In genomic region chr11:101612481-101612880, GRCh38 we compare ENCODE assay signal across 2 cellular contexts.
TF ChIP-seq lines count a peak whose summit lies in the region.

No MANE protein-coding gene starts in this region.

TF ChIP-seq in GM23338, 12 proteins besides CTCF, POLR2A, EP300 and RAD21:
- TF ChIP-seq EZH2phosphoT487 (IDR thresholded peaks at IDR 0.05; ENCODE audit: unreplicated experiment) (no peak), EZH2 (IDR thresholded peaks at IDR 0.05; ENCODE audit: low read depth, unreplicated experiment) (no peak), CREB1 (CRISPR knock-in tag; IDR thresholded peaks at IDR 0.05; ENCODE audit: low read depth) (no peak), JUNB (IDR thresholded peaks at IDR 0.05; ENCODE audit: unreplicated experiment) (no peak), ZNF331 (CRISPR knock-in tag; IDR thresholded peaks at IDR 0.05; ENCODE audit: low read depth) (no peak), STAT1 (IDR thresholded peaks at IDR 0.05; ENCODE audit: unreplicated experiment) (no peak), POLR2AphosphoS5 (IDR thresholded peaks at IDR 0.05; ENCODE audit: low read depth) (no peak), NANOG (IDR thresholded peaks at IDR 0.05; ENCODE audit: borderline replicate concordance) (no peak), ETS1 (IDR thresholded peaks at IDR 0.05) (no peak), ZNF462 (CRISPR knock-in tag; IDR thresholded peaks at IDR 0.05) (no peak), ZNF114 (CRISPR knock-in tag; IDR thresholded peaks at IDR 0.05) (no peak)
- TF ChIP-seq, protein P1, sequence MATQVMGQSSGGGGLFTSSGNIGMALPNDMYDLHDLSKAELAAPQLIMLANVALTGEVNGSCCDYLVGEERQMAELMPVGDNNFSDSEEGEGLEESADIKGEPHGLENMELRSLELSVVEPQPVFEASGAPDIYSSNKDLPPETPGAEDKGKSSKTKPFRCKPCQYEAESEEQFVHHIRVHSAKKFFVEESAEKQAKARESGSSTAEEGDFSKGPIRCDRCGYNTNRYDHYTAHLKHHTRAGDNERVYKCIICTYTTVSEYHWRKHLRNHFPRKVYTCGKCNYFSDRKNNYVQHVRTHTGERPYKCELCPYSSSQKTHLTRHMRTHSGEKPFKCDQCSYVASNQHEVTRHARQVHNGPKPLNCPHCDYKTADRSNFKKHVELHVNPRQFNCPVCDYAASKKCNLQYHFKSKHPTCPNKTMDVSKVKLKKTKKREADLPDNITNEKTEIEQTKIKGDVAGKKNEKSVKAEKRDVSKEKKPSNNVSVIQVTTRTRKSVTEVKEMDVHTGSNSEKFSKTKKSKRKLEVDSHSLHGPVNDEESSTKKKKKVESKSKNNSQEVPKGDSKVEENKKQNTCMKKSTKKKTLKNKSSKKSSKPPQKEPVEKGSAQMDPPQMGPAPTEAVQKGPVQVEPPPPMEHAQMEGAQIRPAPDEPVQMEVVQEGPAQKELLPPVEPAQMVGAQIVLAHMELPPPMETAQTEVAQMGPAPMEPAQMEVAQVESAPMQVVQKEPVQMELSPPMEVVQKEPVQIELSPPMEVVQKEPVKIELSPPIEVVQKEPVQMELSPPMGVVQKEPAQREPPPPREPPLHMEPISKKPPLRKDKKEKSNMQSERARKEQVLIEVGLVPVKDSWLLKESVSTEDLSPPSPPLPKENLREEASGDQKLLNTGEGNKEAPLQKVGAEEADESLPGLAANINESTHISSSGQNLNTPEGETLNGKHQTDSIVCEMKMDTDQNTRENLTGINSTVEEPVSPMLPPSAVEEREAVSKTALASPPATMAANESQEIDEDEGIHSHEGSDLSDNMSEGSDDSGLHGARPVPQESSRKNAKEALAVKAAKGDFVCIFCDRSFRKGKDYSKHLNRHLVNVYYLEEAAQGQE (IDR thresholded peaks at IDR 0.05; ENCODE audit: unreplicated experiment): no peak
TF ChIP-seq in GM23338: peak in this region for 0.

TF ChIP-seq in H1, 55 proteins besides CTCF, POLR2A, EP300 and RAD21:
- no peak for TF ChIP-seq SUZ12 (IDR thresholded peaks at IDR 0.05; ENCODE audit: low read length)
- no peak for TF ChIP-seq HDAC2 (IDR thresholded peaks at IDR 0.05; ENCODE audit: borderline replicate concordance in 1 of 2, low read depth in 2 of 2, low read length in 2 of 2)
- no peak for TF ChIP-seq TCF12 (IDR thresholded peaks at IDR 0.05; ENCODE audit: low read depth, low read length)
- TF ChIP-seq POLR2AphosphoS5 (IDR thresholded peaks at IDR 0.05; ENCODE audit: low read depth, low read length): no peak
- no peak for TF ChIP-seq SRF (IDR thresholded peaks at IDR 0.05; ENCODE audit: low read depth, low read length)
- no peak for TF ChIP-seq NANOG (IDR thresholded peaks at IDR 0.05; ENCODE audit: insufficient read depth, low read depth, low read length, poor library complexity, severe bottlenecking)
- TF ChIP-seq PHF8 (conservative IDR thresholded peaks at IDR 0.05; ENCODE audit: low read depth, low read length): no peak
- no peak for TF ChIP-seq ASH2L (IDR thresholded peaks at IDR 0.05; ENCODE audit: low read length)
- no peak for TF ChIP-seq NRF1 (IDR thresholded peaks at IDR 0.05; ENCODE audit: low read depth, low read length)
- TF ChIP-seq, protein P2, sequence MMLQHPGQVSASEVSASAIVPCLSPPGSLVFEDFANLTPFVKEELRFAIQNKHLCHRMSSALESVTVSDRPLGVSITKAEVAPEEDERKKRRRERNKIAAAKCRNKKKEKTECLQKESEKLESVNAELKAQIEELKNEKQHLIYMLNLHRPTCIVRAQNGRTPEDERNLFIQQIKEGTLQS (IDR thresholded peaks at IDR 0.05; ENCODE audit: insufficient read depth, low read depth, low read length): no peak
- TF ChIP-seq, protein P3, sequence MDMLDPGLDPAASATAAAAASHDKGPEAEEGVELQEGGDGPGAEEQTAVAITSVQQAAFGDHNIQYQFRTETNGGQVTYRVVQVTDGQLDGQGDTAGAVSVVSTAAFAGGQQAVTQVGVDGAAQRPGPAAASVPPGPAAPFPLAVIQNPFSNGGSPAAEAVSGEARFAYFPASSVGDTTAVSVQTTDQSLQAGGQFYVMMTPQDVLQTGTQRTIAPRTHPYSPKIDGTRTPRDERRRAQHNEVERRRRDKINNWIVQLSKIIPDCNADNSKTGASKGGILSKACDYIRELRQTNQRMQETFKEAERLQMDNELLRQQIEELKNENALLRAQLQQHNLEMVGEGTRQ (IDR thresholded peaks at IDR 0.05; ENCODE audit: low read length): no peak
- TF ChIP-seq CHD2 (IDR thresholded peaks at IDR 0.05; ENCODE audit: low read length): no peak
- no peak for TF ChIP-seq TAF7 (optimal IDR thresholded peaks at IDR 0.05; ENCODE audit: borderline replicate concordance, low read depth, low read length)
- no peak for TF ChIP-seq EGR1 (IDR thresholded peaks at IDR 0.05; ENCODE audit: borderline replicate concordance, low read depth, low read length)
- TF ChIP-seq SIN3A (conservative IDR thresholded peaks at IDR 0.05 in 1 of 2, IDR thresholded peaks at IDR 0.05 in 1 of 2; ENCODE audit: low read depth in 1 of 2, low read length in 2 of 2): no peak
